ENCODE assay signal across 26 cellular contexts in genomic region chr12:75692883-75693282, GRCh38.
DNase-seq lines count a peak whose midpoint lies in the region; ATAC-seq and TF ChIP-seq lines count a peak whose summit lies in the region.
"Had no signal": no experiment of that assay in that cellular context is flagged by ENCODE, and none has a peak within 500 bp of the region (broad histone marks: within the 10 kb centered on the region; RNA-seq: fewer than 3 reads in every experiment).

No MANE protein-coding gene starts in this region.

- ATAC-seq in HCT116: no peak
- no peak for ATAC-seq in GM19452 (IDR thresholded peaks at IDR 0.05; ENCODE audit: unreplicated experiment)
- ATAC-seq: left lung, upper lobe of right lung had no signal

- no peak for TF ChIP-seq POLR2A in HCT116 (IDR thresholded peaks at IDR 0.05; ENCODE audit: borderline replicate concordance, extremely low read depth, insufficient read depth, insufficient read length)

- no peaks in the 10 kb centered on the region for H3K9me2 ChIP-seq in HCT116 (ENCODE audit: insufficient read depth)

- no peak overlapping the region for H3K9ac ChIP-seq in HCT116 (ENCODE audit: low read length)

- no peaks in the 10 kb centered on the region for H4K20me1 ChIP-seq in HCT116 (ENCODE audit: insufficient read depth)

- TF ChIP-seq RAD21 in HCT116 (IDR thresholded peaks at IDR 0.05; ENCODE audit: low read depth): no peak

- TF ChIP-seq CTCF in HCT116 (IDR thresholded peaks at IDR 0.05 in 2 of 3, conservative IDR thresholded peaks at IDR 0.05 in 1 of 3; ENCODE audit: borderline replicate concordance in 1 of 3, insufficient read depth in 1 of 3, low read depth in 2 of 3, low read length in 2 of 3): no peak
- no peak for TF ChIP-seq CTCF in cardiac fibroblast (IDR thresholded peaks at IDR 0.05; ENCODE audit: low read depth, low read length)
- TF ChIP-seq CTCF in fibroblast of villous mesenchyme (IDR thresholded peaks at IDR 0.05; ENCODE audit: insufficient read depth, low read depth, low read length): no peak

- RAD21 ChIA-PET in HCT116 (lab: Charles Lee; ENCODE audit: low non-redundant PET in 1 of 2, low total read pairs in 2 of 2, uncharacterized antibody in 2 of 2, unreplicated experiment in 2 of 2): no interaction called here

- H3K4me3 ChIP-seq in HCT116 (replicated peaks in 1 of 2; ENCODE audit: low read depth in 1 of 2, low read length in 2 of 2): no peak overlapping the region
- H3K4me3 ChIP-seq in cardiac fibroblast (replicated peaks in 1 of 2; ENCODE audit: low read depth in 2 of 2, low read length in 2 of 2): no peak overlapping the region
- no peak overlapping the region for H3K4me3 ChIP-seq in fibroblast of villous mesenchyme (ENCODE audit: low read depth, low read length)
- H3K4me3 ChIP-seq: cardiac muscle cell, colonic mucosa, left lung, upper lobe of right lung had no signal

- H3K4me1 ChIP-seq in HCT116 (ENCODE audit: control insufficient read depth in 1 of 2, insufficient read depth in 2 of 2, low read length in 2 of 2): peaks cover 43 to 69% of the 10 kb centered on the region in 2 experiments
- H3K4me1 ChIP-seq: colonic mucosa, left lung, upper lobe of right lung had no signal

- peak overlapping the region; percentile 26; the same call in 1 of the 2 replicates for H3K27ac ChIP-seq in HCT116 (ENCODE audit: low read depth, low read length)
- H3K27ac ChIP-seq: cardiac muscle cell, colonic mucosa, left lung, upper lobe of right lung had no signal

- POLR2A ChIA-PET in HCT116 (lab: Charles Lee): no interaction called here

- no peak for DNase-seq in HCT116 (ENCODE audit: low read depth, low spot score)
- DNase-seq in cardiac fibroblast (ENCODE audit: low read depth in 2 of 2): peak; percentile 63 to 66
- peak; percentile 68 for DNase-seq in fibroblast of villous mesenchyme (ENCODE audit: low read depth)
- no peak for DNase-seq in NCI-H2171 (lab: John Stamatoyannopoulos, UW)
- DNase-seq in effector CD4-positive, alpha-beta T cell: no peak
- no peak for DNase-seq in NCI-H2107 (lab: John Stamatoyannopoulos, UW)
- DNase-seq: activated CD4-positive, alpha-beta memory T cell treated with anti-CD3 and anti-CD28 coated beads, Interleukin-2, amount 10 ng/mL, durations not matched to agents 7 days and 5 days; AML-193; Calu3; CD4-positive, CD25-positive, alpha-beta regulatory T cell; colonic mucosa; DMS79 treated with DMSO at 0.1 percent for 48 hours; effector CD8-positive, alpha-beta T cell; GF-D8; H9; hypothalamus; immature natural killer cell; left lung; NCI-H446 treated with DMSO at 0.1 percent for 48 hours; NCI-H82; nephron progenitor cell; small intestine; stimulated activated naive CD4-positive, alpha-beta T cell treated with Interleukin-2 at 50 U/mL for 16 hours; upper lobe of right lung had no signal

- no peaks in the 10 kb centered on the region for H3K9me3 ChIP-seq in HCT116 (ENCODE audit: control insufficient read depth in 1 of 2, insufficient read depth in 1 of 2, low read depth in 1 of 2, low read length in 2 of 2)
- H3K9me3 ChIP-seq: colonic mucosa, left lung, upper lobe of right lung had no signal

- H2AFZ ChIP-seq in HCT116 (ENCODE audit: low read depth, low read length, poor library complexity, severe bottlenecking): no peak overlapping the region

- BruUV-seq in HCT116 (replicated peaks; lab: Mats Ljungman, UMichigan): no TSS peak

- H3K36me3 ChIP-seq in HCT116 (ENCODE audit: control insufficient read depth in 1 of 2, insufficient read depth in 2 of 2, low read length in 2 of 2): peaks cover 2 to 5% of the 10 kb centered on the region in 2 experiments; a peak in 2 of 4 replicates
- H3K36me3 ChIP-seq: cardiac muscle cell, colonic mucosa, left lung, upper lobe of right lung had no signal

- no peaks in the 10 kb centered on the region for H3K27me3 ChIP-seq in HCT116 (ENCODE audit: insufficient read depth, low read length)
- H3K27me3 ChIP-seq: cardiac muscle cell, colonic mucosa, left lung, upper lobe of right lung had no signal

- intact Hi-C loops in HCT116 (cut with micrococcal nuclease): no loop called here

- CTCF ChIA-PET in HCT116 (lab: Charles Lee): no interaction called here

- H3K4me2 ChIP-seq in HCT116 (ENCODE audit: low read length): no peak overlapping the region

- no peaks in the 10 kb centered on the region; the same call in 1 of the 2 replicates for H3K79me2 ChIP-seq in HCT116 (ENCODE audit: insufficient read depth, low read length)

TF ChIP-seq in HCT116, 20 proteins besides CTCF, POLR2A, EP300 and RAD21:
- TF ChIP-seq, protein P1, sequence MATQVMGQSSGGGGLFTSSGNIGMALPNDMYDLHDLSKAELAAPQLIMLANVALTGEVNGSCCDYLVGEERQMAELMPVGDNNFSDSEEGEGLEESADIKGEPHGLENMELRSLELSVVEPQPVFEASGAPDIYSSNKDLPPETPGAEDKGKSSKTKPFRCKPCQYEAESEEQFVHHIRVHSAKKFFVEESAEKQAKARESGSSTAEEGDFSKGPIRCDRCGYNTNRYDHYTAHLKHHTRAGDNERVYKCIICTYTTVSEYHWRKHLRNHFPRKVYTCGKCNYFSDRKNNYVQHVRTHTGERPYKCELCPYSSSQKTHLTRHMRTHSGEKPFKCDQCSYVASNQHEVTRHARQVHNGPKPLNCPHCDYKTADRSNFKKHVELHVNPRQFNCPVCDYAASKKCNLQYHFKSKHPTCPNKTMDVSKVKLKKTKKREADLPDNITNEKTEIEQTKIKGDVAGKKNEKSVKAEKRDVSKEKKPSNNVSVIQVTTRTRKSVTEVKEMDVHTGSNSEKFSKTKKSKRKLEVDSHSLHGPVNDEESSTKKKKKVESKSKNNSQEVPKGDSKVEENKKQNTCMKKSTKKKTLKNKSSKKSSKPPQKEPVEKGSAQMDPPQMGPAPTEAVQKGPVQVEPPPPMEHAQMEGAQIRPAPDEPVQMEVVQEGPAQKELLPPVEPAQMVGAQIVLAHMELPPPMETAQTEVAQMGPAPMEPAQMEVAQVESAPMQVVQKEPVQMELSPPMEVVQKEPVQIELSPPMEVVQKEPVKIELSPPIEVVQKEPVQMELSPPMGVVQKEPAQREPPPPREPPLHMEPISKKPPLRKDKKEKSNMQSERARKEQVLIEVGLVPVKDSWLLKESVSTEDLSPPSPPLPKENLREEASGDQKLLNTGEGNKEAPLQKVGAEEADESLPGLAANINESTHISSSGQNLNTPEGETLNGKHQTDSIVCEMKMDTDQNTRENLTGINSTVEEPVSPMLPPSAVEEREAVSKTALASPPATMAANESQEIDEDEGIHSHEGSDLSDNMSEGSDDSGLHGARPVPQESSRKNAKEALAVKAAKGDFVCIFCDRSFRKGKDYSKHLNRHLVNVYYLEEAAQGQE (IDR thresholded peaks at IDR 0.05; ENCODE audit: low read depth): no peak
- TF ChIP-seq EGR1 (IDR thresholded peaks at IDR 0.05; ENCODE audit: low read depth) (no peak), MAX (IDR thresholded peaks at IDR 0.05) (no peak), TCF7L2 (IDR thresholded peaks at IDR 0.05; ENCODE audit: borderline replicate concordance, extremely low read depth, insufficient read depth, insufficient read length) (no peak), ZBTB33 (IDR thresholded peaks at IDR 0.05; ENCODE audit: extremely low read depth, insufficient replicate concordance, low read length) (no peak), EZH2phosphoT487 (IDR thresholded peaks at IDR 0.05; ENCODE audit: borderline replicate concordance) (no peak), JUND (IDR thresholded peaks at IDR 0.05) (no peak), CEBPB (IDR thresholded peaks at IDR 0.05; ENCODE audit: low read depth) (no peak), ZNF274 (IDR thresholded peaks at IDR 0.05; ENCODE audit: low read depth, low read length) (no peak), YY1 (IDR thresholded peaks at IDR 0.05; ENCODE audit: extremely low read depth, insufficient replicate concordance, low read depth, low read length) (no peak), CBX3 (IDR thresholded peaks at IDR 0.05; ENCODE audit: low read depth) (no peak), SRF (IDR thresholded peaks at IDR 0.05; ENCODE audit: low read depth) (no peak), SP1 (IDR thresholded peaks at IDR 0.05; ENCODE audit: low read depth) (no peak)

Comparison
In these comparisons a context has a peak if more than half of its experiments do, and no peak if none do; other contexts are left out.
1. DNase-seq: peak in cardiac fibroblast (2 of 2) and fibroblast of villous mesenchyme (single experiment); none in HCT116 (single experiment), NCI-H2171 (single experiment), effector CD4-positive, alpha-beta T cell (single experiment) and NCI-H2107 (single experiment).